23 cellular contexts compared by ENCODE assay signal in genomic region chr18:8537400-8537799, GRCh38.
A peak's percentile ranks its signal among the peaks of the same experiment; 100 is the strongest.
DNase-seq lines count a peak whose midpoint lies in the region; ATAC-seq, FAIRE-seq and TF ChIP-seq lines count a peak whose summit lies in the region.
"Had no signal": no experiment of that assay in that cellular context is flagged by ENCODE, and none has a peak within 500 bp of the region (broad histone marks: within the 10 kb centered on the region; RNA-seq: fewer than 3 reads in every experiment).

No MANE protein-coding gene starts in this region.

- H3K4me1 ChIP-seq in GM23338 (ENCODE audit: insufficient read depth): no peaks in the 10 kb centered on the region
- H3K4me1 ChIP-seq in H1 (replicated peaks in 1 of 4; ENCODE audit: control insufficient read depth in 3 of 4, insufficient read depth in 4 of 4, low read length in 3 of 4): no peaks in the 10 kb centered on the region; a peak in 1 of 7 replicates
- no peaks in the 10 kb centered on the region for H3K4me1 ChIP-seq in upper lobe of right lung
- no peaks in the 10 kb centered on the region for H3K4me1 ChIP-seq in adrenal gland (replicated peaks in 1 of 2)
- H3K4me1 ChIP-seq: Caco-2, HAP-1, SJCRH30 had no signal

- H3K4me3 ChIP-seq in GM23338 (no peak overlapping the region), H1 (ENCODE audit: extremely low read depth in 1 of 4, insufficient read depth in 2 of 4, low read depth in 3 of 4, low read length in 4 of 4) (no peak overlapping the region), upper lobe of right lung (no peak overlapping the region), adrenal gland (peak overlapping the region in 1 of 4 donors; percentile 6)
- H3K4me3 ChIP-seq: HAP-1, SJCRH30 had no signal

- H2BK120ac ChIP-seq in H1 (replicated peaks; ENCODE audit: low read depth, low read length): no peak overlapping the region

- H3K14ac ChIP-seq in H1 (ENCODE audit: insufficient read length): no peak overlapping the region

- H3K9me2 ChIP-seq in GM23338 (ENCODE audit: insufficient read depth): 0 out of 2 replicates have a peak, but pooled peaks cover 6% of the 10 kb centered on the region

- no peaks in the 10 kb centered on the region for H3K23me2 ChIP-seq in H1 (ENCODE audit: low read depth, low read length)

- DNase-seq in GM23338 (ENCODE audit: low spot score) (no peak), NCI-H1694 treated with DMSO at 0.1 percent for 48 hours (lab: John Stamatoyannopoulos, UW) (peak; percentile 98), H1 (ENCODE audit: low read depth in 1 of 2, low spot score in 2 of 2) (peak in 1 of 2 experiments; percentile 40), upper lobe of right lung (no peak), erythroblast (lab: John Stamatoyannopoulos, UW) (no peak), caudate nucleus (lab: John Stamatoyannopoulos, UW) (no peak), adrenal gland (no peak)
- DNase-seq: Caco-2; CD8-positive, alpha-beta T cell; DMS79 treated with DMSO at 0.1 percent for 48 hours; HFFc6; IMR-90; MM.1S; NCI-H524 treated with DMSO at 0.1 percent for 48 hours; NCI-H774; NK-92 treated with Interleukin-12 subunit alpha and Interleukin-12 subunit beta, amount 100 ng/mL, for 24 hours; PC-3; SJCRH30 had no signal

- H2AK5ac ChIP-seq in H1 (ENCODE audit: low read depth, low read length): no peak overlapping the region

- no peak overlapping the region for H4K8ac ChIP-seq in H1 (ENCODE audit: extremely low read depth, insufficient read depth, low read length)

- no peak overlapping the region for H3K4ac ChIP-seq in H1 (replicated peaks; ENCODE audit: insufficient read length, low read depth, low read length)

- H3K27me3 ChIP-seq in GM23338 (ENCODE audit: insufficient read depth): no peaks in the 10 kb centered on the region
- H3K27me3 ChIP-seq in H1 (replicated peaks in 1 of 4; ENCODE audit: control insufficient read depth in 3 of 4, extremely low read depth in 1 of 4, insufficient read depth in 3 of 4, low read length in 3 of 4): no peaks in the 10 kb centered on the region
- H3K27me3 ChIP-seq in upper lobe of right lung: no peaks in the 10 kb centered on the region
- no peaks in the 10 kb centered on the region for H3K27me3 ChIP-seq in adrenal gland
- H3K27me3 ChIP-seq: SJCRH30 had no signal

- H3K9me3 Mint-ChIP-seq in GM23338: peaks cover 6% of the 10 kb centered on the region; the same call in 2 of the 3 replicates

- H3K36me3 ChIP-seq in GM23338 (ENCODE audit: insufficient read depth): no peaks in the 10 kb centered on the region
- no peaks in the 10 kb centered on the region for H3K36me3 ChIP-seq in H1 (ENCODE audit: control insufficient read depth in 2 of 4, insufficient read depth in 4 of 4, low read length in 3 of 4)
- H3K36me3 ChIP-seq in upper lobe of right lung: no peaks in the 10 kb centered on the region
- no peaks in the 10 kb centered on the region for H3K36me3 ChIP-seq in adrenal gland (replicated peaks in 1 of 2)
- H3K36me3 ChIP-seq: HAP-1, SJCRH30 had no signal

- H4K20me1 ChIP-seq in GM23338 (replicated peaks; ENCODE audit: insufficient read depth) (no peaks in the 10 kb centered on the region), H1 (replicated peaks in 1 of 2; ENCODE audit: control insufficient read depth in 1 of 2, insufficient read depth in 2 of 2, low read length in 2 of 2) (no peaks in the 10 kb centered on the region)

- CTCF ChIA-PET in H1 (lab: Charles Lee; ENCODE audit: partially characterized antibody): no interaction called here

- no peak for FAIRE-seq in H1 (lab: Jason Lieb, UNC)

- H3K27me3 Mint-ChIP-seq in GM23338 (ENCODE audit: insufficient read depth, low read depth, poor library complexity): no peaks in the 10 kb centered on the region

- POLR2A ChIA-PET in H1 (lab: Charles Lee; ENCODE audit: partially characterized antibody): interaction anchor here (1.2 kb wide), 1 partner anchor 9 kb away, joined by 3 read pairs; no protein-coding TSS in a partner anchor

- ATAC-seq in GM23338 (no peak), upper lobe of right lung (peak; percentile 32)
- ATAC-seq: CD8-positive, alpha-beta T cell; PC-3; SK-N-SH treated with all-trans-retinoic acid at 6 μM for 48 hours had no signal

- H3K36me3 Mint-ChIP-seq in GM23338 (ENCODE audit: low read depth): no peaks in the 10 kb centered on the region
- H3K36me3 Mint-ChIP-seq: CD8-positive, alpha-beta T cell had no signal

- no peak overlapping the region for H3K56ac ChIP-seq in H1 (replicated peaks; ENCODE audit: insufficient read length, low read depth, low read length)

- H3K79me2 ChIP-seq in GM23338 (replicated peaks; ENCODE audit: insufficient read depth) (no peaks in the 10 kb centered on the region), H1 (ENCODE audit: control insufficient read depth in 1 of 2, insufficient read depth in 2 of 2, low read length in 2 of 2) (no peaks in the 10 kb centered on the region)

- peak overlapping the region; percentile 74 for H2AFZ ChIP-seq in GM23338
- 0 out of 2 replicates have a peak overlapping the region, but pooled peaks have one; percentile 11 for H2AFZ ChIP-seq in H1 (ENCODE audit: low read length)

- H3K18ac ChIP-seq in H1 (ENCODE audit: extremely low read depth, low read length): no peak overlapping the region

- TF ChIP-seq CTCF in GM23338 (conservative IDR thresholded peaks at IDR 0.05; ENCODE audit: low read depth in 2 of 2) (no peak), H1 (IDR thresholded peaks at IDR 0.05; ENCODE audit: control extremely low read depth in 1 of 3, insufficient read depth in 1 of 3, low read depth in 1 of 3, low read length in 3 of 3) (no peak), upper lobe of right lung (IDR thresholded peaks at IDR 0.05) (no peak), adrenal gland (IDR thresholded peaks at IDR 0.05) (no peak)

- H3K9me3 ChIP-seq in H1 (ENCODE audit: insufficient read depth in 2 of 2, low read depth in 1 of 2, low read length in 1 of 2): no peaks in the 10 kb centered on the region
- H3K9me3 ChIP-seq in upper lobe of right lung: no peaks in the 10 kb centered on the region
- no peaks in the 10 kb centered on the region for H3K9me3 ChIP-seq in adrenal gland (replicated peaks in 1 of 3)
- H3K9me3 ChIP-seq: Caco-2, SJCRH30 had no signal

- H3K79me1 ChIP-seq in H1 (ENCODE audit: low read depth, low read length): no peaks in the 10 kb centered on the region

- TF ChIP-seq POLR2A in H1 (IDR thresholded peaks at IDR 0.05; ENCODE audit: control extremely low read depth in 1 of 2, low read depth in 2 of 2, low read length in 2 of 2) (no peak), erythroblast (IDR thresholded peaks at IDR 0.05; ENCODE audit: low read length) (no peak), adrenal gland (IDR thresholded peaks at IDR 0.05) (no peak)

- H4K91ac ChIP-seq in H1 (replicated peaks; ENCODE audit: insufficient read length, low read length): no peak overlapping the region

- H3K4me2 ChIP-seq in GM23338 (no peak overlapping the region), H1 (ENCODE audit: insufficient read depth in 1 of 2, low read depth in 2 of 2, low read length in 2 of 2) (no peak overlapping the region)
- H3K4me2 ChIP-seq: KMS-11 had no signal

- H3F3A ChIP-seq in GM23338 (replicated peaks; ENCODE audit: low read depth): no peaks in the 10 kb centered on the region

- TF ChIP-seq RAD21 in H1 (IDR thresholded peaks at IDR 0.05 in 1 of 2, conservative IDR thresholded peaks at IDR 0.05 in 1 of 2; ENCODE audit: low read depth in 2 of 2, low read length in 2 of 2): no peak

- H2BK15ac ChIP-seq in H1 (ENCODE audit: low read length): no peak overlapping the region

- no peak overlapping the region for H2BK12ac ChIP-seq in H1 (ENCODE audit: low read depth, low read length)

- H3K4me3 Mint-ChIP-seq in GM23338: no peak overlapping the region
- H3K4me3 Mint-ChIP-seq: B cell; CD8-positive, alpha-beta T cell; HFFc6 had no signal

- H3K27ac Mint-ChIP-seq in GM23338: no peak overlapping the region
- H3K27ac Mint-ChIP-seq: B cell; CD8-positive, alpha-beta T cell; HFFc6 had no signal

- no peak overlapping the region for H2BK5ac ChIP-seq in H1 (ENCODE audit: low read depth, low read length)

- H2BK20ac ChIP-seq in H1 (ENCODE audit: low read length): no peak overlapping the region

- WGBS in H1 (ENCODE audit: extremely low coverage in 1 of 2, insufficient coverage in 1 of 2, insufficient read length in 1 of 2, insufficient replicate concordance in 2 of 2, low coverage in 1 of 2, low lambda C conversion rate in 2 of 2, missing lambda C conversion rate in 1 of 2), 2 experiments: 86% methylated on average over 17 of the region's 17 CpGs; no CpG with 5 or more reads in 1 of the 2 experiments
- WGBS in adrenal gland, 4 donors: 81 to 94% (median 90%) methylated on average over 17 of the region's 17 CpGs

- H3K4me1 Mint-ChIP-seq in GM23338: no peaks in the 10 kb centered on the region
- H3K4me1 Mint-ChIP-seq: B cell had no signal

- no peak overlapping the region for H4K5ac ChIP-seq in H1 (ENCODE audit: insufficient read length, low read depth, low read length)

- TF ChIP-seq EP300 in H1 (IDR thresholded peaks at IDR 0.05; ENCODE audit: borderline replicate concordance in 1 of 2, low read depth in 2 of 2, low read length in 2 of 2): no peak

- H3K27ac ChIP-seq in GM23338 (ENCODE audit: low read depth) (no peak overlapping the region), H1 (ENCODE audit: low read depth, low read length) (no peak overlapping the region), upper lobe of right lung (no peak overlapping the region), caudate nucleus (ENCODE audit: low read depth, low read length) (no peak overlapping the region), adrenal gland (no peak overlapping the region)
- H3K27ac ChIP-seq: C4-2B, KMS-11, SJCRH30 had no signal

- no peak overlapping the region for H3K23ac ChIP-seq in H1 (ENCODE audit: insufficient read length)

- no peak overlapping the region for H3K9ac ChIP-seq in H1 (replicated peaks in 1 of 4; ENCODE audit: extremely low read depth in 1 of 4, low read depth in 3 of 4, low read length in 3 of 4)
- H3K9ac ChIP-seq: KMS-11 had no signal

- intact Hi-C loops in upper lobe of right lung (cut with DNase I): no loop called here
- intact Hi-C loops in adrenal gland (cut with DNase I): no loop called here

TF ChIP-seq in GM23338, 12 proteins besides CTCF, POLR2A, EP300 and RAD21 (continues in another document):
- TF ChIP-seq CREB1 (CRISPR knock-in tag; IDR thresholded peaks at IDR 0.05; ENCODE audit: low read depth): no peak

TF ChIP-seq in H1, 55 proteins besides CTCF, POLR2A, EP300 and RAD21 (continues in another document):
- TF ChIP-seq ZNF274 (IDR thresholded peaks at IDR 0.05; ENCODE audit: borderline replicate concordance, extremely low read depth, low read length): no peak
- TF ChIP-seq MAFK (IDR thresholded peaks at IDR 0.05; ENCODE audit: low read depth, low read length): no peak
- TF ChIP-seq GABPA (IDR thresholded peaks at IDR 0.05; ENCODE audit: borderline replicate concordance, insufficient read depth, low read length): no peak
- TF ChIP-seq GTF2F1 (IDR thresholded peaks at IDR 0.05; ENCODE audit: borderline replicate concordance, low read depth, low read length): no peak
- TF ChIP-seq HDAC2 (IDR thresholded peaks at IDR 0.05; ENCODE audit: borderline replicate concordance in 1 of 2, low read depth in 2 of 2, low read length in 2 of 2): no peak
- TF ChIP-seq SP4 (IDR thresholded peaks at IDR 0.05; ENCODE audit: low read length): no peak
- no peak for TF ChIP-seq SIX5 (IDR thresholded peaks at IDR 0.05; ENCODE audit: low read depth, low read length)
- no peak for TF ChIP-seq FOSL1 (IDR thresholded peaks at IDR 0.05; ENCODE audit: insufficient read depth, low read depth, low read length)
- no peak for TF ChIP-seq JUND (IDR thresholded peaks at IDR 0.05; ENCODE audit: low read length)
